Comparison of ENCODE assay signal across 2 cellular contexts in the genomic region with DNA sequence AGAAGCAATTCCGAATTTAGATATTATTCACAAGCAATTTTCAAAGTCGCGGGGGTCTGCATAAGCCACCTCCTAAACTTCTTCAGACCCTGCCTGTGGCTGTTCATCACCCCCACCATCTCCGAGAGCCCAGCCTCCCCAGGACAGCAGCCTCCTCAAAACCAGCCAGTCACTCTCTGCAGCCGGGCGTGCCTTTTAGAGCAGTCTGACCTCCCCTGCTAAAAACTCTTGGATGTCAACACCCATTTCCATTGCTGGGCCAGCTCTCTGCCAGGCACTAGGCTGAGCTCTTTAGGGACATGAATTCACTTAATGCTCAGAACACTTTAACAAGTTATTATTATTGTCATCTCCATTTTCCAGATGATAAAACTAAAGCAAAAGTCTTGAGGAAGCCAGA.
A peak's percentile ranks its signal among the peaks of the same experiment; 100 is the strongest.
TF ChIP-seq lines count a peak whose summit lies in the region.

No MANE protein-coding gene starts in this region.

TF ChIP-seq in GM23338, 12 proteins besides CTCF, POLR2A, EP300 and RAD21 (continues in another document):
- TF ChIP-seq, protein P1, sequence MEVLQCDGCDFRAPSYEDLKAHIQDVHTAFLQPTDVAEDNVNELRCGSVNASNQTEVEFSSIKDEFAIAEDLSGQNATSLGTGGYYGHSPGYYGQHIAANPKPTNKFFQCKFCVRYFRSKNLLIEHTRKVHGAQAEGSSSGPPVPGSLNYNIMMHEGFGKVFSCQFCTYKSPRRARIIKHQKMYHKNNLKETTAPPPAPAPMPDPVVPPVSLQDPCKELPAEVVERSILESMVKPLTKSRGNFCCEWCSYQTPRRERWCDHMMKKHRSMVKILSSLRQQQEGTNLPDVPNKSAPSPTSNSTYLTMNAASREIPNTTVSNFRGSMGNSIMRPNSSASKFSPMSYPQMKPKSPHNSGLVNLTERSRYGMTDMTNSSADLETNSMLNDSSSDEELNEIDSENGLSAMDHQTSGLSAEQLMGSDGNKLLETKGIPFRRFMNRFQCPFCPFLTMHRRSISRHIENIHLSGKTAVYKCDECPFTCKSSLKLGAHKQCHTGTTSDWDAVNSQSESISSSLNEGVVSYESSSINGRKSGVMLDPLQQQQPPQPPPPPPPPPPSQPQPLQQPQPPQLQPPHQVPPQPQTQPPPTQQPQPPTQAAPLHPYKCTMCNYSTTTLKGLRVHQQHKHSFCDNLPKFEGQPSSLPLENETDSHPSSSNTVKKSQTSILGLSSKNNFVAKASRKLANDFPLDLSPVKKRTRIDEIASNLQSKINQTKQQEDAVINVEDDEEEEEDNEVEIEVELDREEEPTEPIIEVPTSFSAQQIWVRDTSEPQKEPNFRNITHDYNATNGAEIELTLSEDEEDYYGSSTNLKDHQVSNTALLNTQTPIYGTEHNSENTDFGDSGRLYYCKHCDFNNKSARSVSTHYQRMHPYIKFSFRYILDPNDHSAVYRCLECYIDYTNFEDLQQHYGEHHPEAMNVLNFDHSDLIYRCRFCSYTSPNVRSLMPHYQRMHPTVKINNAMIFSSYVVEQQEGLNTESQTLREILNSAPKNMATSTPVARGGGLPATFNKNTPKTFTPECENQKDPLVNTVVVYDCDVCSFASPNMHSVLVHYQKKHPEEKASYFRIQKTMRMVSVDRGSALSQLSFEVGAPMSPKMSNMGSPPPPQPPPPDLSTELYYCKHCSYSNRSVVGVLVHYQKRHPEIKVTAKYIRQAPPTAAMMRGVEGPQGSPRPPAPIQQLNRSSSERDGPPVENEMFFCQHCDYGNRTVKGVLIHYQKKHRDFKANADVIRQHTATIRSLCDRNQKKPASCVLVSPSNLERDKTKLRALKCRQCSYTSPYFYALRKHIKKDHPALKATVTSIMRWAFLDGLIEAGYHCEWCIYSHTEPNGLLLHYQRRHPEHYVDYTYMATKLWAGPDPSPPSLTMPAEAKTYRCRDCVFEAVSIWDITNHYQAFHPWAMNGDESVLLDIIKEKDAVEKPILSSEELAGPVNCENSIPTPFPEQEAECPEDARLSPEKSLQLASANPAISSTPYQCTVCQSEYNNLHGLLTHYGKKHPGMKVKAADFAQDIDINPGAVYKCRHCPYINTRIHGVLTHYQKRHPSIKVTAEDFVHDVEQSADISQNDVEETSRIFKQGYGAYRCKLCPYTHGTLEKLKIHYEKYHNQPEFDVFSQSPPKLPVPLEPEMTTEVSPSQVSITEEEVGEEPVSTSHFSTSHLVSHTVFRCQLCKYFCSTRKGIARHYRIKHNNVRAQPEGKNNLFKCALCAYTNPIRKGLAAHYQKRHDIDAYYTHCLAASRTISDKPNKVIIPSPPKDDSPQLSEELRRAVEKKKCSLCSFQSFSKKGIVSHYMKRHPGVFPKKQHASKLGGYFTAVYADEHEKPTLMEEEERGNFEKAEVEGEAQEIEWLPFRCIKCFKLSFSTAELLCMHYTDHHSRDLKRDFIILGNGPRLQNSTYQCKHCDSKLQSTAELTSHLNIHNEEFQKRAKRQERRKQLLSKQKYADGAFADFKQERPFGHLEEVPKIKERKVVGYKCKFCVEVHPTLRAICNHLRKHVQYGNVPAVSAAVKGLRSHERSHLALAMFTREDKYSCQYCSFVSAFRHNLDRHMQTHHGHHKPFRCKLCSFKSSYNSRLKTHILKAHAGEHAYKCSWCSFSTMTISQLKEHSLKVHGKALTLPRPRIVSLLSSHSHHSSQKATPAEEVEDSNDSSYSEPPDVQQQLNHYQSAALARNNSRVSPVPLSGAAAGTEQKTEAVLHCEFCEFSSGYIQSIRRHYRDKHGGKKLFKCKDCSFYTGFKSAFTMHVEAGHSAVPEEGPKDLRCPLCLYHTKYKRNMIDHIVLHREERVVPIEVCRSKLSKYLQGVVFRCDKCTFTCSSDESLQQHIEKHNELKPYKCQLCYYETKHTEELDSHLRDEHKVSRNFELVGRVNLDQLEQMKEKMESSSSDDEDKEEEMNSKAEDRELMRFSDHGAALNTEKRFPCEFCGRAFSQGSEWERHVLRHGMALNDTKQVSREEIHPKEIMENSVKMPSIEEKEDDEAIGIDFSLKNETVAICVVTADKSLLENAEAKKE (CRISPR knock-in tag; IDR thresholded peaks at IDR 0.05), result no peak
- TF ChIP-seq JUNB (IDR thresholded peaks at IDR 0.05; ENCODE audit: unreplicated experiment) (no peak), POLR2AphosphoS5 (IDR thresholded peaks at IDR 0.05; ENCODE audit: low read depth) (no peak), EZH2phosphoT487 (IDR thresholded peaks at IDR 0.05; ENCODE audit: unreplicated experiment) (no peak), ZNF331 (CRISPR knock-in tag; IDR thresholded peaks at IDR 0.05; ENCODE audit: low read depth) (no peak), STAT1 (IDR thresholded peaks at IDR 0.05; ENCODE audit: unreplicated experiment) (no peak), EZH2 (IDR thresholded peaks at IDR 0.05; ENCODE audit: low read depth, unreplicated experiment) (no peak), ZNF114 (CRISPR knock-in tag; IDR thresholded peaks at IDR 0.05) (no peak)
- TF ChIP-seq, protein P2, sequence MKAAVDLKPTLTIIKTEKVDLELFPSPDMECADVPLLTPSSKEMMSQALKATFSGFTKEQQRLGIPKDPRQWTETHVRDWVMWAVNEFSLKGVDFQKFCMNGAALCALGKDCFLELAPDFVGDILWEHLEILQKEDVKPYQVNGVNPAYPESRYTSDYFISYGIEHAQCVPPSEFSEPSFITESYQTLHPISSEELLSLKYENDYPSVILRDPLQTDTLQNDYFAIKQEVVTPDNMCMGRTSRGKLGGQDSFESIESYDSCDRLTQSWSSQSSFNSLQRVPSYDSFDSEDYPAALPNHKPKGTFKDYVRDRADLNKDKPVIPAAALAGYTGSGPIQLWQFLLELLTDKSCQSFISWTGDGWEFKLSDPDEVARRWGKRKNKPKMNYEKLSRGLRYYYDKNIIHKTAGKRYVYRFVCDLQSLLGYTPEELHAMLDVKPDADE (IDR thresholded peaks at IDR 0.05), result no peak
- TF ChIP-seq, protein P3, sequence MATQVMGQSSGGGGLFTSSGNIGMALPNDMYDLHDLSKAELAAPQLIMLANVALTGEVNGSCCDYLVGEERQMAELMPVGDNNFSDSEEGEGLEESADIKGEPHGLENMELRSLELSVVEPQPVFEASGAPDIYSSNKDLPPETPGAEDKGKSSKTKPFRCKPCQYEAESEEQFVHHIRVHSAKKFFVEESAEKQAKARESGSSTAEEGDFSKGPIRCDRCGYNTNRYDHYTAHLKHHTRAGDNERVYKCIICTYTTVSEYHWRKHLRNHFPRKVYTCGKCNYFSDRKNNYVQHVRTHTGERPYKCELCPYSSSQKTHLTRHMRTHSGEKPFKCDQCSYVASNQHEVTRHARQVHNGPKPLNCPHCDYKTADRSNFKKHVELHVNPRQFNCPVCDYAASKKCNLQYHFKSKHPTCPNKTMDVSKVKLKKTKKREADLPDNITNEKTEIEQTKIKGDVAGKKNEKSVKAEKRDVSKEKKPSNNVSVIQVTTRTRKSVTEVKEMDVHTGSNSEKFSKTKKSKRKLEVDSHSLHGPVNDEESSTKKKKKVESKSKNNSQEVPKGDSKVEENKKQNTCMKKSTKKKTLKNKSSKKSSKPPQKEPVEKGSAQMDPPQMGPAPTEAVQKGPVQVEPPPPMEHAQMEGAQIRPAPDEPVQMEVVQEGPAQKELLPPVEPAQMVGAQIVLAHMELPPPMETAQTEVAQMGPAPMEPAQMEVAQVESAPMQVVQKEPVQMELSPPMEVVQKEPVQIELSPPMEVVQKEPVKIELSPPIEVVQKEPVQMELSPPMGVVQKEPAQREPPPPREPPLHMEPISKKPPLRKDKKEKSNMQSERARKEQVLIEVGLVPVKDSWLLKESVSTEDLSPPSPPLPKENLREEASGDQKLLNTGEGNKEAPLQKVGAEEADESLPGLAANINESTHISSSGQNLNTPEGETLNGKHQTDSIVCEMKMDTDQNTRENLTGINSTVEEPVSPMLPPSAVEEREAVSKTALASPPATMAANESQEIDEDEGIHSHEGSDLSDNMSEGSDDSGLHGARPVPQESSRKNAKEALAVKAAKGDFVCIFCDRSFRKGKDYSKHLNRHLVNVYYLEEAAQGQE (IDR thresholded peaks at IDR 0.05; ENCODE audit: unreplicated experiment), result no peak

TF ChIP-seq in K562, 482 proteins besides CTCF, POLR2A, EP300 and RAD21:
- TF ChIP-seq NFE2 (IDR thresholded peaks at IDR 0.05; ENCODE audit: low read depth) (peak; percentile 37; the same call in 1 of the 2 replicates), GATAD2A (IDR thresholded peaks at IDR 0.05) (no peak), GATA2 (CRISPR knock-in tag; IDR thresholded peaks at IDR 0.05) (0 out of 2 replicates have a peak, but pooled peaks have one; percentile 2), RBBP5 (IDR thresholded peaks at IDR 0.05; ENCODE audit: borderline replicate concordance, insufficient read depth, low read length, poor library complexity, severe bottlenecking) (no peak), ZBED1 (IDR thresholded peaks at IDR 0.05) (no peak)
- TF ChIP-seq, protein P4, sequence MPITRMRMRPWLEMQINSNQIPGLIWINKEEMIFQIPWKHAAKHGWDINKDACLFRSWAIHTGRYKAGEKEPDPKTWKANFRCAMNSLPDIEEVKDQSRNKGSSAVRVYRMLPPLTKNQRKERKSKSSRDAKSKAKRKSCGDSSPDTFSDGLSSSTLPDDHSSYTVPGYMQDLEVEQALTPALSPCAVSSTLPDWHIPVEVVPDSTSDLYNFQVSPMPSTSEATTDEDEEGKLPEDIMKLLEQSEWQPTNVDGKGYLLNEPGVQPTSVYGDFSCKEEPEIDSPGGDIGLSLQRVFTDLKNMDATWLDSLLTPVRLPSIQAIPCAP (CRISPR knock-in tag; IDR thresholded peaks at IDR 0.05; ENCODE audit: borderline replicate concordance), result no peak
- TF ChIP-seq, protein P5, sequence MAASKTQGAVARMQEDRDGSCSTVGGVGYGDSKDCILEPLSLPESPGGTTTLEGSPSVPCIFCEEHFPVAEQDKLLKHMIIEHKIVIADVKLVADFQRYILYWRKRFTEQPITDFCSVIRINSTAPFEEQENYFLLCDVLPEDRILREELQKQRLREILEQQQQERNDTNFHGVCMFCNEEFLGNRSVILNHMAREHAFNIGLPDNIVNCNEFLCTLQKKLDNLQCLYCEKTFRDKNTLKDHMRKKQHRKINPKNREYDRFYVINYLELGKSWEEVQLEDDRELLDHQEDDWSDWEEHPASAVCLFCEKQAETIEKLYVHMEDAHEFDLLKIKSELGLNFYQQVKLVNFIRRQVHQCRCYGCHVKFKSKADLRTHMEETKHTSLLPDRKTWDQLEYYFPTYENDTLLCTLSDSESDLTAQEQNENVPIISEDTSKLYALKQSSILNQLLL (CRISPR knock-in tag; IDR thresholded peaks at IDR 0.05; ENCODE audit: borderline replicate concordance), result no peak
- TF ChIP-seq, protein P6, sequence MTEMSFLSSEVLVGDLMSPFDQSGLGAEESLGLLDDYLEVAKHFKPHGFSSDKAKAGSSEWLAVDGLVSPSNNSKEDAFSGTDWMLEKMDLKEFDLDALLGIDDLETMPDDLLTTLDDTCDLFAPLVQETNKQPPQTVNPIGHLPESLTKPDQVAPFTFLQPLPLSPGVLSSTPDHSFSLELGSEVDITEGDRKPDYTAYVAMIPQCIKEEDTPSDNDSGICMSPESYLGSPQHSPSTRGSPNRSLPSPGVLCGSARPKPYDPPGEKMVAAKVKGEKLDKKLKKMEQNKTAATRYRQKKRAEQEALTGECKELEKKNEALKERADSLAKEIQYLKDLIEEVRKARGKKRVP (CRISPR knock-in tag; IDR thresholded peaks at IDR 0.05), result no peak
